Comparison of ENCODE assay signal across 9 cellular contexts in genomic region chr1:165376811-165377153, GRCh38. TPM values are rescaled to one million over a fixed set of nuclear protein-coding genes. Genes with fewer than 3 reads are reported as not detected.
DNase-seq lines count a peak whose midpoint lies in the region; ATAC-seq, FAIRE-seq and TF ChIP-seq lines count a peak whose summit lies in the region.
"Had no signal": no experiment of that assay in that cellular context is flagged by ENCODE, and none has a peak within 500 bp of the region (broad histone marks: within the 10 kb centered on the region; RNA-seq: fewer than 3 reads in every experiment).

No MANE protein-coding gene starts in this region.

- no TSS peak for BruUV-seq in PC-3 (replicated peaks; lab: Mats Ljungman, UMichigan)

- H3K27ac ChIP-seq in PC-3 (ENCODE audit: low read length) = peak overlapping the region; percentile 89

- peak overlapping the region; percentile 85 for H2AFZ ChIP-seq in PC-3 (ENCODE audit: low read length)

- ATAC-seq in GM18907 (IDR thresholded peaks at IDR 0.05; ENCODE audit: unreplicated experiment) = peak; percentile 32
- peak; percentile 17 for ATAC-seq in PC-3
- no peak for ATAC-seq in HG02571 (IDR thresholded peaks at IDR 0.05; ENCODE audit: unreplicated experiment)
- ATAC-seq in GM19455 (IDR thresholded peaks at IDR 0.05; ENCODE audit: unreplicated experiment) = no peak
- ATAC-seq: HepG2 had no signal

- POLR2A ChIA-PET in PC-3 (lab: Charles Lee; ENCODE audit: unreplicated experiment) = no interaction called here

- H3K9ac ChIP-seq in PC-3 (ENCODE audit: low read length) = peak overlapping the region; percentile 82

- H3K79me2 ChIP-seq in PC-3 (ENCODE audit: low read length) = no peaks in the 10 kb centered on the region

- FAIRE-seq in HTR-8/SVneo (lab: Jason Lieb, UNC) = no peak
- FAIRE-seq: HepG2 had no signal

- H3K4me2 ChIP-seq in PC-3 (ENCODE audit: low read length) = peak overlapping the region; percentile 91

- no peaks in the 10 kb centered on the region for H4K20me1 ChIP-seq in PC-3 (ENCODE audit: low read length)

- no peaks in the 10 kb centered on the region for H3K27me3 ChIP-seq in PC-3 (ENCODE audit: low read length)

- H3K4me3 ChIP-seq in PC-3 (ENCODE audit: low read length) (peak overlapping the region; percentile 68), fibroblast of pulmonary artery (replicated peaks; ENCODE audit: low read depth, low read length) (peak overlapping the region; percentile 49), skeletal muscle cell (ENCODE audit: low read depth, low read length) (peak overlapping the region; percentile 33)

- TF ChIP-seq CTCF in PC-3 (conservative IDR thresholded peaks at IDR 0.05; ENCODE audit: low read depth, low read length) = no peak
- TF ChIP-seq CTCF in fibroblast of pulmonary artery (IDR thresholded peaks at IDR 0.05; ENCODE audit: low read length, missing control alignments) = no peak

- intact Hi-C loops in PC-3 (cut with micrococcal nuclease) = loop anchor here (10.0 kb wide), 1 partner anchor 318 kb away; the partner anchor contains the start of gene ALDH9A1

- no peaks in the 10 kb centered on the region for H3F3A ChIP-seq in PC-3 (ENCODE audit: low read length, unreplicated experiment)

- peaks cover 23% of the 10 kb centered on the region for H3K4me1 ChIP-seq in PC-3 (ENCODE audit: insufficient read depth, low read length)

- no peaks in the 10 kb centered on the region for H3K36me3 ChIP-seq in PC-3 (ENCODE audit: low read depth, low read length)

- no peaks in the 10 kb centered on the region for H3K9me3 ChIP-seq in PC-3 (ENCODE audit: low read length)

- DNase-seq in PC-3 (peak; percentile 46), fibroblast of pulmonary artery (ENCODE audit: low read depth) (no peak), skeletal muscle cell (ENCODE audit: low read depth) (peak; percentile 4), hepatic stellate cell (ENCODE audit: low spot score) (no peak), HTR-8/SVneo (ENCODE audit: insufficient read length, low spot score) (no peak)

- H3K9me2 ChIP-seq in PC-3 (replicated peaks; ENCODE audit: low read length) = no peaks in the 10 kb centered on the region

- CTCF ChIA-PET in PC-3 (lab: Charles Lee) = no interaction called here

RNA-seq across cellular contexts. Expression of gene LMX1A, which starts 20.3 kb away (rescaled TPM):
- total RNA-seq in PC-3 (2014; rRNA removed) = not detected in 2 replicates

Comparison
In these comparisons a context has a peak if more than half of its experiments do, and no peak if none do; other contexts are left out.
1. ATAC-seq: peak in GM18907 (single experiment) and PC-3 (single experiment); none in HG02571 (single experiment) and GM19455 (single experiment).
2. DNase-seq: peak in PC-3 (single experiment) and skeletal muscle cell (single experiment); none in fibroblast of pulmonary artery (single experiment), hepatic stellate cell (single experiment) and HTR-8/SVneo (single experiment).
3. Peak in every context shown above with its lines, with median percentiles within 50 percentile points of each other: H3K4me3 ChIP-seq.